In the genomic region with DNA sequence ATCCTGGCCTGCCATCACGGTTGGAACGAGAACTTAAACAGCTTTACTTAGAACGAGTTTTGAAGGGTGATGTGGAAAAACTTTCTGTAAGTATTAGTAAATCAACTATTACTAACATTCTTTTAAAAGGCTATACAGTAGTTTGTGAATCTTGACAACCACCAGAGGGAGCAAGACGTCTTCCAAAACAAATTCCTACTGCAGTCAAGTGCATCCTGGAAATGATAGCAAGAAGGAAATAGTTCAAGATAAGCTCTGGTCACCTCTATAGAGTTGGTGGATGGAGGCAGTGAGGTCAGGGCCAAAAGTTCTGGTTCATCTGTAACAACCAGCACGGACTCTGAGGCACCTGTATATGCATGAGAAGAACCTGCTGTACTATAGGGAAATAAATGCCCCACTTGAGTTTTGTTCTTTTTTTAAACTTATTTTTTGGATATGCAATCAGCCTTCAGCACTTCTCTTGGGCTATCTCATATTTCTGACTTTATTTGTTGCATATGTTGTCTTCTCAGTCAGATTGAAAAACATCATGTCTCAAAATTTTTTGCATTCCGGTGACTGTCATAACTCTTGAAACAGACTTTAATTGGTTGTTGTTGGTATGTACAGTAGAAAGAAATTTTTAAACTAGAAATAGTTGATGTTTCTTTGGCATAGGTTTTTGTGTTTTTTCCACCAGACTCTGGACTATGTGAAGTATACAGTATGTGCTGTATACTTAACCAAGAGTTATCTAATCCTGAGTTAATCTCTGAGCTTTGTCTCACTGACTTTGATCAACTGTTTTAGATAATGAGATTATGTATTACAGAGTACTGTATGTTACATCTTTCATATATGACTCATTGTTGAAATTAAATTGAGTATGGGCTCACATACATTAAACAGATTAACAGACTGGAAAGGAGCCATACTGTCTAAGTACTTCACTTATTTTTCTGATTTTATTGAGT, we compare ENCODE assay signal across 8 cellular contexts. TPM values are rescaled to one million over a fixed set of nuclear protein-coding genes. Genes with fewer than 3 reads are reported as not detected.
DNase-seq lines count a peak whose midpoint lies in the region; ATAC-seq and TF ChIP-seq lines count a peak whose summit lies in the region.

No MANE protein-coding gene starts in this region.

- intact Hi-C loops in body of pancreas (cut with DNase I), result loop anchor here (5.0 kb wide), 1 partner anchor 287 kb away; no protein-coding TSS in a partner anchor

- H3K4me3 Mint-ChIP-seq in CD4-positive, CD25-positive, alpha-beta regulatory T cell, result no peak overlapping the region

- 33 to 38% methylated on average over 6 of the region's 6 CpGs for WGBS in body of pancreas, 2 donors

- no peak overlapping the region for H3K4me3 ChIP-seq in CD4-positive, CD25-positive, alpha-beta regulatory T cell (ENCODE audit: low read depth, low read length)
- H3K4me3 ChIP-seq in body of pancreas, result no peak overlapping the region
- no peak overlapping the region for H3K4me3 ChIP-seq in skeletal muscle cell (ENCODE audit: low read depth, low read length)

- H3K27ac Mint-ChIP-seq in CD4-positive, CD25-positive, alpha-beta regulatory T cell, result peak overlapping the region in 2 of 3 donors; percentile 2 to 35

- H3K27ac ChIP-seq in CD4-positive, CD25-positive, alpha-beta regulatory T cell (ENCODE audit: insufficient read depth, low read length, poor library complexity, severe bottlenecking), result no peak overlapping the region
- no peak overlapping the region for H3K27ac ChIP-seq in body of pancreas

- no peaks in the 10 kb centered on the region for H3K9me3 Mint-ChIP-seq in CD4-positive, CD25-positive, alpha-beta regulatory T cell

- H3K9me3 ChIP-seq in CD4-positive, CD25-positive, alpha-beta regulatory T cell (ENCODE audit: control insufficient read depth in 2 of 2, low read length in 2 of 2), result no peaks in the 10 kb centered on the region
- H3K9me3 ChIP-seq in body of pancreas, result no peaks in the 10 kb centered on the region

- H3K27me3 Mint-ChIP-seq in CD4-positive, CD25-positive, alpha-beta regulatory T cell, result no peaks in the 10 kb centered on the region

- H3K36me3 Mint-ChIP-seq in CD4-positive, CD25-positive, alpha-beta regulatory T cell, result peaks cover 46% of the 10 kb centered on the region

- H3K4me1 Mint-ChIP-seq in CD4-positive, CD25-positive, alpha-beta regulatory T cell, result peaks cover 10 to 25% (median 24%) of the 10 kb centered on the region in 4 donors

- peak; percentile 40 to 76 (median 67) for TF ChIP-seq CTCF in body of pancreas (IDR thresholded peaks at IDR 0.05)

- ATAC-seq in CD4-positive, CD25-positive, alpha-beta regulatory T cell (ENCODE audit: low read depth in 2 of 2), result no peak
- ATAC-seq in body of pancreas (peak; percentile 67), HG02571 (IDR thresholded peaks at IDR 0.05; ENCODE audit: unreplicated experiment) (no peak), HG03039 (IDR thresholded peaks at IDR 0.05; ENCODE audit: unreplicated experiment) (no peak)

- TF ChIP-seq POLR2A in body of pancreas (IDR thresholded peaks at IDR 0.05), result no peak

- H3K27me3 ChIP-seq in CD4-positive, CD25-positive, alpha-beta regulatory T cell (ENCODE audit: control insufficient read depth, insufficient read depth, low read length), result no peaks in the 10 kb centered on the region
- H3K27me3 ChIP-seq in body of pancreas, result no peaks in the 10 kb centered on the region

- no peaks in the 10 kb centered on the region for H3K4me1 ChIP-seq in CD4-positive, CD25-positive, alpha-beta regulatory T cell (ENCODE audit: control insufficient read depth, insufficient read depth, low read length, poor library complexity, severe bottlenecking)
- no peaks in the 10 kb centered on the region for H3K4me1 ChIP-seq in body of pancreas

- peak in 2 of 3 donors; percentile 32 to 67 for DNase-seq in CD4-positive, CD25-positive, alpha-beta regulatory T cell
- DNase-seq in H4 (ENCODE audit: low spot score) (peak; percentile 71), NCI-H446 (lab: John Stamatoyannopoulos, UW) (peak; percentile 43 to 62), body of pancreas (peak; percentile 17 to 66 (median 30)), iPS DF 4.7 (ENCODE audit: extremely low read depth, low spot score) (peak; percentile 62), skeletal muscle cell (ENCODE audit: low read depth) (peak; percentile 57)

- H3K36me3 ChIP-seq in CD4-positive, CD25-positive, alpha-beta regulatory T cell (ENCODE audit: control insufficient read depth, insufficient read depth, low read length), result peaks cover 83% of the 10 kb centered on the region
- H3K36me3 ChIP-seq in body of pancreas (replicated peaks in 1 of 2; ENCODE audit: insufficient read depth in 1 of 2, low read depth in 2 of 2), result peaks cover 0 to 1% of the 10 kb centered on the region in 2 donors

RNA-seq across cellular contexts. Expression of gene ACTR2, which starts 37.7 kb away (rescaled TPM):
- 275 TPM for total RNA-seq in CD4-positive, CD25-positive, alpha-beta regulatory T cell
- 100 to 1,000 TPM; 287 to 324 (median 309) TPM for polyA plus RNA-seq in CD4-positive, CD25-positive, alpha-beta regulatory T cell
- 28.0 and 45.3 TPM in 2 replicates for total RNA-seq in H4 (2014; rRNA removed; shearing (Covaris generic))
- total RNA-seq in body of pancreas, result 10 to 100 TPM; 26.0 to 46.7 TPM
